Comparison of ENCODE assay signal across 1 cellular context in the genomic region with DNA sequence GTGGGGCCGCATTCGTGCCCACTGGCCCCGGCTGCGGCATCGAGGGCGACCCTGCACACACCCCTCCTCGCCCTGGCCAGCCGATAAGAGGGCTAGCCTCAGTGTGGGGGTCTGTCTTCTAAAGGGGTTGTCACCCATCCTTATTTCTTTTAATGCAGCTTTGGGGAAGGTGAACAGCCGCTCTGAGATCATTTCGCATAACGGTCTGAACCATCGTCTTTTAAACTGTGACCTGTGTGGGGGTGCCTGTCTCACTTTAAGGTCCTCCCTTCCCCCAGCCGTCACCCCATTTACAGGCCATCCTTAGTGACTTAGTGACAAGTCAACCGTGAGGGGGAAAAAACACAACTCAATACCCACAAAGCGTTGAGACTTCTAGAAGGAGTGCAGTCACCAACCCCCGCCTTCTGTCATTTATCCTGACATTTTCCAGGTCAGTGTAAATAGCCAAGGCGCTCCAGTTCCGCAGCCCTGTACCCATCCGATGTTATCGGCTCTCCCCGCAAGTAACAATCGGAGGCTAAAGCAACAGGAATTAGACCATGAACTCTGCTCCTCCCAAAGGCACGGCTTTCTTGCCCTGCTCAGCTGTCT.
TF ChIP-seq lines count a peak whose summit lies in the region.

No MANE protein-coding gene starts in this region.

TF ChIP-seq in H1, 55 proteins besides CTCF, POLR2A, EP300 and RAD21:
- TF ChIP-seq KDM1A (IDR thresholded peaks at IDR 0.05; ENCODE audit: borderline replicate concordance, low read length): peak; percentile 74; the same call in 1 of the 2 replicates
- TF ChIP-seq, protein P1, sequence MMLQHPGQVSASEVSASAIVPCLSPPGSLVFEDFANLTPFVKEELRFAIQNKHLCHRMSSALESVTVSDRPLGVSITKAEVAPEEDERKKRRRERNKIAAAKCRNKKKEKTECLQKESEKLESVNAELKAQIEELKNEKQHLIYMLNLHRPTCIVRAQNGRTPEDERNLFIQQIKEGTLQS (IDR thresholded peaks at IDR 0.05; ENCODE audit: insufficient read depth, low read depth, low read length): no peak
- TF ChIP-seq SRF (IDR thresholded peaks at IDR 0.05; ENCODE audit: low read depth, low read length): no peak
